Comparison of ENCODE assay signal across 13 cellular contexts in the genomic region with DNA sequence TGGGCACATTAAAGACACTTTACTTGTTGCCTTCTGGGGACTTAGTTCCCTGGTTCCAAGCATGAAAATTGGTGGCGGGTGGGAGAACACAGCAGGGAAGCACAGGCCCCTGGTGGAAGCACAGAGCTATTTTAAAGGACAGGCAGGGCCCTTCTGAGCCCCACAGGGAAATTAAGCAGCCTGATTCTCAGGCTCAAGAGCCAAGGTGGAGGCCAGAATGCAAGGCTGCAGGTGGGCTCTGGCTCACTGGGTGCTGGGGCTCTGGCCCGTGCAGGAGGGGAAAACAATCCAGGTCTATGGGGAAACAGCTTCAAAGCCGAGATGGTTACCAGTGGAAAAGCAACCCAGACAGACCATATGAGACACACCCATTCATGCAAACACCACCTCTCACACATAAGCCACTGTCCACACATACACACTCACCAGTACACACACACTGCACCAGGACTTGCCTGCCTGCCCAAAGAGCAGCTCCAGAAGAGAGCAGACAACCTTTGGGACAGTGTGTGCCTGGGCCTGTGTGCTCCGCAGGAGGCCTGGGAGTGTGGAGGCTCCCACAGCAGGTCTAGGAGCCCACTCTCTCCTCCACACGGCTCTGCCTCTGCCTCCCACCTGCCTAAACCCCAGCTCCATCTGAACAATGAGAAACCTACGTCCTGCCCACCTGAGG. TPM values are rescaled to one million over a fixed set of nuclear protein-coding genes. Genes with fewer than 3 reads are reported as not detected.
DNase-seq lines count a peak whose midpoint lies in the region; ATAC-seq and TF ChIP-seq lines count a peak whose summit lies in the region.
"Had no signal": no experiment of that assay in that cellular context is flagged by ENCODE, and none has a peak within 500 bp of the region (broad histone marks: within the 10 kb centered on the region; RNA-seq: fewer than 3 reads in every experiment).

No MANE protein-coding gene starts in this region.

- H3K27me3 ChIP-seq in GM06990 (replicated peaks; ENCODE audit: control insufficient read depth, insufficient read depth, low read length): no peaks in the 10 kb centered on the region
- H3K27me3 ChIP-seq in rectal smooth muscle tissue (ENCODE audit: control insufficient read depth, insufficient read depth, low read length): no peaks in the 10 kb centered on the region

- H3K27ac Mint-ChIP-seq in HFFc6 (peak overlapping the region; percentile 38; the same call in 1 of the 2 replicates), chondrocyte (ENCODE audit: unreplicated experiment) (peak overlapping the region; percentile 47)

- peaks cover 25% of the 10 kb centered on the region for H3K4me1 ChIP-seq in rectal smooth muscle tissue (ENCODE audit: control insufficient read depth, insufficient read depth, low read length)

- no peak overlapping the region for H3K9ac ChIP-seq in rectal smooth muscle tissue (ENCODE audit: low read length)

- H3K4me3 Mint-ChIP-seq in HFFc6: no peak overlapping the region
- no peak overlapping the region for H3K4me3 Mint-ChIP-seq in chondrocyte (ENCODE audit: unreplicated experiment)
- H3K4me3 Mint-ChIP-seq: CD8-positive, alpha-beta memory T cell had no signal

- H3K4me1 Mint-ChIP-seq in HFFc6 (ENCODE audit: low read depth): peaks cover 24% of the 10 kb centered on the region
- H3K4me1 Mint-ChIP-seq in chondrocyte (ENCODE audit: low read depth): peaks cover 44% of the 10 kb centered on the region

- DNase-seq in GM06990 (ENCODE audit: extremely low read depth, insufficient read length): no peak
- no peak for DNase-seq in HFFc6
- no peak for DNase-seq in chondrocyte (ENCODE audit: low spot score)
- no peak for DNase-seq in ecto neural progenitor cell (ENCODE audit: low spot score)
- DNase-seq in activated effector memory CD4-positive, alpha-beta T cell treated with Interleukin-2 at 50 U/mL for 16 hours: no peak
- DNase-seq: CD8-positive, alpha-beta memory T cell; effector CD4-positive, alpha-beta T cell; GM23248; stimulated activated naive CD8-positive, alpha-beta T cell treated with anti-CD3 and anti-CD28 coated beads, Interleukin-15, Interleukin-2, amounts not matched to agents 100 U/mL and 50 U/mL, for 24 hours had no signal

- H3K27ac ChIP-seq in rectal smooth muscle tissue (ENCODE audit: low read depth, low read length): peak overlapping the region; percentile 82

- H3K36me3 ChIP-seq in GM06990 (ENCODE audit: control insufficient read depth, insufficient read depth, low read length): peaks cover 18% of the 10 kb centered on the region
- H3K36me3 ChIP-seq in rectal smooth muscle tissue (ENCODE audit: control insufficient read depth, insufficient read depth, low read length): no peaks in the 10 kb centered on the region

- H3K4me3 ChIP-seq in GM06990 (replicated peaks; ENCODE audit: low read depth, low read length) (peak overlapping the region; percentile 77), rectal smooth muscle tissue (ENCODE audit: low read length) (no peak overlapping the region)
- H3K4me3 ChIP-seq: GM23248 had no signal

- TF ChIP-seq CTCF in GM06990 (IDR thresholded peaks at IDR 0.05; ENCODE audit: insufficient read depth, low read length, poor library complexity, severe bottlenecking): no peak
- no peak for TF ChIP-seq CTCF in HFFc6 (IDR thresholded peaks at IDR 0.05)
- no peak for TF ChIP-seq CTCF in chondrocyte (IDR thresholded peaks at IDR 0.05)

- H3K27me3 Mint-ChIP-seq in HFFc6 (ENCODE audit: insufficient read depth) (peaks cover 2% of the 10 kb centered on the region), chondrocyte (ENCODE audit: low read depth) (no peaks in the 10 kb centered on the region)

- ATAC-seq in HG03039 (IDR thresholded peaks at IDR 0.05; ENCODE audit: unreplicated experiment) (no peak), HG03439 (IDR thresholded peaks at IDR 0.05; ENCODE audit: unreplicated experiment) (no peak)
- ATAC-seq: stimulated activated naive CD8-positive, alpha-beta T cell treated with anti-CD3 and anti-CD28 coated beads, Interleukin-15, Interleukin-2, amounts not matched to agents 100 U/mL and 50 U/mL, for 24 hours had no signal

- no peaks in the 10 kb centered on the region for H3K9me3 Mint-ChIP-seq in HFFc6
- no peaks in the 10 kb centered on the region for H3K9me3 Mint-ChIP-seq in chondrocyte (ENCODE audit: low read depth)
- H3K9me3 Mint-ChIP-seq: CD8-positive, alpha-beta memory T cell had no signal

- H3K36me3 Mint-ChIP-seq in HFFc6 (ENCODE audit: low read depth): peaks cover 10% of the 10 kb centered on the region; the same call in 1 of the 2 replicates
- H3K36me3 Mint-ChIP-seq in chondrocyte (ENCODE audit: low read depth): no peaks in the 10 kb centered on the region

RNA-seq across cellular contexts. Expression of a gene that starts 30.6 kb away (rescaled TPM):
- 10 to 100 TPM in 4 of 6 experiments, 1 to 10 TPM in 2; 8.7 to 14.2 (median 11.0) TPM for total RNA-seq in HFFc6 (2021; fragmentation: NEBNext Ultra II Directional; extraction: Animal tissue kit (Norgen Biotek cat#: 25700))
- 10.7 to 12.4 TPM (median 11.6 TPM) in 3 replicates for total RNA-seq in chondrocyte

RNA-seq across cellular contexts. Expression of a gene that starts 42.4 kb away (rescaled TPM):
- total RNA-seq in HFFc6 (2021; fragmentation: NEBNext Ultra II Directional; extraction: Animal tissue kit (Norgen Biotek cat#: 25700)): not detected
- total RNA-seq in chondrocyte: not detected in 3 replicates
- total RNA-seq: CD8-positive, alpha-beta memory T cell; GM23248; myocyte had no signal
